9 cellular contexts compared by ENCODE assay signal in the genomic region with DNA sequence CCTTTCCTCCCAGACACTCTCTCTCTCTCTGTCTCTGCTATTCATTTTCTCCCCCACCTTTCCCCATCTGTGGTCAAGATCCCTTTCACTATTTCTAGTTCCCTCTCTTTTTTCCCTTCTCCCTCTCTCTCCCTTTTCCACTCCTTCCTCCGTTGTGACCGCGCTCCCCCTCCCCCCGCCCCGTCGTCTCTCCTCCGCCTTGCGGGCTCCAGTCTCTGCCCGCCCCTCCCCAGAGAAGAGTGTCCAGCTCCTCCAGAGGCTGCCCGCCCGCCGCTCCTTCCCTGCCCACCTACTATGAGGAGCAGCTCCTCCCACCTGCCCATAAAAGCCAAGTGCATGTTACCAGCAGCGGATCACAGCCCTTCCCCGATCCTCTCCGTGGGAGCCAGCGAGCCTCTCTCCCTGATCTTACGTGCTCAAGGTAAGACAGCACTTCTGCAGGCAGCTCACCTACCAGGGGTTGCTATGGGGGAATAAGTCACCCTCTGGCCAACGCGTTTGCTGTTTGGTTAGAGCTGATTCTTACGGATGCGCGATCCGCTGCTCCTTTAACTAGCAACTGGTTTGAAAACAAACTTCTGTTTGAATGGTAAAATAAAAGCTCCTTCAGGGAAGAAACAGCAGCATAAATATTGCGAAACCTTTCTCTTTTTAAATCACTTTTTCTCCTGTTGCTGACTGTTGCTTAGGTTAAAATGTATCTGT. TPM values are rescaled to one million over a fixed set of nuclear protein-coding genes. Genes with fewer than 3 reads are reported as not detected.
A peak's percentile ranks its signal among the peaks of the same experiment; 100 is the strongest.
DNase-seq lines count a peak whose midpoint lies in the region; ATAC-seq and TF ChIP-seq lines count a peak whose summit lies in the region.
"Had no signal": no experiment of that assay in that cellular context is flagged by ENCODE, and none has a peak within 500 bp of the region (broad histone marks: within the 10 kb centered on the region; RNA-seq: fewer than 3 reads in every experiment).

A gene (plus strand): TSS at position 351 of the 705 bp plus-strand sequence. CDS start 152,089 bp downstream, outside the sequence.

- CTCF ChIA-PET in WTC11 (lab: Charles Lee): interaction anchor here (0.8 to 2.8 kb wide), 9 partner anchors 9 to 523 kb away, joined by 3 to 9 read pairs (median 3); no protein-coding TSS in a partner anchor
- CTCF ChIA-PET in activated naive CD4-positive, alpha-beta T cell treated with anti-CD3 and anti-CD28 coated beads, Interleukin-2, amount 10 ng/mL, durations not matched to agents 7 days and 5 days (lab: Charles Lee): interaction anchor here (1.2 to 1.7 kb wide), 2 partner anchors 10 to 49 kb away, joined by 4 to 5 read pairs; no protein-coding TSS in a partner anchor

- WGBS in heart left ventricle, 4 donors: 3 to 7% (median 6%) methylated on average over 24 of the region's 24 CpGs

- peak; percentile 79 for DNase-seq in HCEC 1CT
- DNase-seq in WTC11 (ENCODE audit: low spot score): peak; percentile 75
- peak; percentile 61 to 80 (median 76) for DNase-seq in heart left ventricle
- no peak for DNase-seq in progenitor cell of endocrine pancreas (ENCODE audit: low spot score, unreplicated experiment)
- no peak for DNase-seq in D341Med (ENCODE audit: low spot score)
- DNase-seq in activated naive CD4-positive, alpha-beta T cell treated with anti-CD3 and anti-CD28 coated beads, Interleukin-2, amount 10 ng/mL, durations not matched to agents 7 days and 5 days: no peak
- DNase-seq in SW 1271 (lab: John Stamatoyannopoulos, UW): no peak
- DNase-seq in NOMO-1 treated with dmso at 0.1 percent for 144 hours (lab: John Stamatoyannopoulos, UW; ENCODE audit: unreplicated experiment): no peak

- peaks cover 0 to 26% (median 5%) of the 10 kb centered on the region in 12 donors for H3K4me1 ChIP-seq in heart left ventricle

- H3K4me3 Mint-ChIP-seq in WTC11 (peak within 1 kb of the TSS; percentile 85), progenitor cell of endocrine pancreas (ENCODE audit: low read depth) (peak within 1 kb of the TSS; percentile 61)
- H3K4me3 Mint-ChIP-seq in activated naive CD4-positive, alpha-beta T cell treated with anti-CD3 and anti-CD28 coated beads, Interleukin-2, amount 10 ng/mL, durations not matched to agents 7 days and 5 days: no peak within 1 kb of the TSS

- ATAC-seq in WTC11: peak; percentile 68
- ATAC-seq in heart left ventricle: peak; percentile 71 to 94 (median 88)

- no peaks in the 10 kb centered on the region for H3K36me3 ChIP-seq in heart left ventricle

- H3K27me3 ChIP-seq in heart left ventricle: peaks cover 0 to 39% (median 15%) of the 10 kb centered on the region in 9 donors

- no peaks in the 10 kb centered on the region for H3K9me3 Mint-ChIP-seq in WTC11
- H3K9me3 Mint-ChIP-seq in progenitor cell of endocrine pancreas (ENCODE audit: low read depth): no peaks in the 10 kb centered on the region
- no peaks in the 10 kb centered on the region for H3K9me3 Mint-ChIP-seq in activated naive CD4-positive, alpha-beta T cell treated with anti-CD3 and anti-CD28 coated beads, Interleukin-2, amount 10 ng/mL, durations not matched to agents 7 days and 5 days

- H3K4me1 Mint-ChIP-seq in WTC11 (peaks cover 53% of the 10 kb centered on the region), progenitor cell of endocrine pancreas (ENCODE audit: low read depth) (peaks cover 16% of the 10 kb centered on the region)
- H3K4me1 Mint-ChIP-seq in activated naive CD4-positive, alpha-beta T cell treated with anti-CD3 and anti-CD28 coated beads, Interleukin-2, amount 10 ng/mL, durations not matched to agents 7 days and 5 days: peaks cover 9% of the 10 kb centered on the region

- H3K9me3 ChIP-seq in heart left ventricle: no peaks in the 10 kb centered on the region

- intact Hi-C loops in heart left ventricle (cut with DNase I): loop anchor here in 5 of 10 donors (5.0 to 10.0 kb wide), 6 partner anchors 49 to 141 kb away; no protein-coding TSS in a partner anchor

- peak within 1 kb of the TSS; percentile 50 to 91 (median 78) for H3K27ac ChIP-seq in heart left ventricle
- H3K27ac ChIP-seq: VCaP had no signal

- POLR2A ChIA-PET in WTC11 (lab: Charles Lee): interaction anchor here (0.6 to 1.6 kb wide), 2 partner anchors 21 to 312 kb away, joined by 3 read pairs; no protein-coding TSS in a partner anchor

- peak in 1 of 2 donors; percentile 41 for TF ChIP-seq POLR2A in heart left ventricle (IDR thresholded peaks at IDR 0.05)

- H3K36me3 Mint-ChIP-seq in WTC11 (no peaks in the 10 kb centered on the region), progenitor cell of endocrine pancreas (ENCODE audit: insufficient read depth) (no peaks in the 10 kb centered on the region)
- no peaks in the 10 kb centered on the region for H3K36me3 Mint-ChIP-seq in activated naive CD4-positive, alpha-beta T cell treated with anti-CD3 and anti-CD28 coated beads, Interleukin-2, amount 10 ng/mL, durations not matched to agents 7 days and 5 days

- H3K4me3 ChIP-seq in heart left ventricle: peak within 1 kb of the TSS; percentile 22 to 76 (median 58)

- TF ChIP-seq CTCF in WTC11 (IDR thresholded peaks at IDR 0.05) (no peak), heart left ventricle (IDR thresholded peaks at IDR 0.05) (no peak), progenitor cell of endocrine pancreas (IDR thresholded peaks at IDR 0.05; ENCODE audit: unreplicated experiment) (no peak)

- H3K27ac Mint-ChIP-seq in WTC11 (no peak within 1 kb of the TSS), progenitor cell of endocrine pancreas (no peak within 1 kb of the TSS)
- H3K27ac Mint-ChIP-seq in activated naive CD4-positive, alpha-beta T cell treated with anti-CD3 and anti-CD28 coated beads, Interleukin-2, amount 10 ng/mL, durations not matched to agents 7 days and 5 days: no peak within 1 kb of the TSS

- peaks cover 52% of the 10 kb centered on the region for H3K27me3 Mint-ChIP-seq in WTC11 (ENCODE audit: low read depth)
- peaks cover 76% of the 10 kb centered on the region for H3K27me3 Mint-ChIP-seq in progenitor cell of endocrine pancreas
- peaks cover 54% of the 10 kb centered on the region for H3K27me3 Mint-ChIP-seq in activated naive CD4-positive, alpha-beta T cell treated with anti-CD3 and anti-CD28 coated beads, Interleukin-2, amount 10 ng/mL, durations not matched to agents 7 days and 5 days

TF ChIP-seq in WTC11, 78 proteins besides CTCF, POLR2A, EP300 and RAD21:
- TF ChIP-seq, protein P1, sequence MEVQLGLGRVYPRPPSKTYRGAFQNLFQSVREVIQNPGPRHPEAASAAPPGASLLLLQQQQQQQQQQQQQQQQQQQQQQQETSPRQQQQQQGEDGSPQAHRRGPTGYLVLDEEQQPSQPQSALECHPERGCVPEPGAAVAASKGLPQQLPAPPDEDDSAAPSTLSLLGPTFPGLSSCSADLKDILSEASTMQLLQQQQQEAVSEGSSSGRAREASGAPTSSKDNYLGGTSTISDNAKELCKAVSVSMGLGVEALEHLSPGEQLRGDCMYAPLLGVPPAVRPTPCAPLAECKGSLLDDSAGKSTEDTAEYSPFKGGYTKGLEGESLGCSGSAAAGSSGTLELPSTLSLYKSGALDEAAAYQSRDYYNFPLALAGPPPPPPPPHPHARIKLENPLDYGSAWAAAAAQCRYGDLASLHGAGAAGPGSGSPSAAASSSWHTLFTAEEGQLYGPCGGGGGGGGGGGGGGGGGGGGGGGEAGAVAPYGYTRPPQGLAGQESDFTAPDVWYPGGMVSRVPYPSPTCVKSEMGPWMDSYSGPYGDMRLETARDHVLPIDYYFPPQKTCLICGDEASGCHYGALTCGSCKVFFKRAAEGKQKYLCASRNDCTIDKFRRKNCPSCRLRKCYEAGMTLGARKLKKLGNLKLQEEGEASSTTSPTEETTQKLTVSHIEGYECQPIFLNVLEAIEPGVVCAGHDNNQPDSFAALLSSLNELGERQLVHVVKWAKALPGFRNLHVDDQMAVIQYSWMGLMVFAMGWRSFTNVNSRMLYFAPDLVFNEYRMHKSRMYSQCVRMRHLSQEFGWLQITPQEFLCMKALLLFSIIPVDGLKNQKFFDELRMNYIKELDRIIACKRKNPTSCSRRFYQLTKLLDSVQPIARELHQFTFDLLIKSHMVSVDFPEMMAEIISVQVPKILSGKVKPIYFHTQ (CRISPR knock-in tag; IDR thresholded peaks at IDR 0.05): no peak
- TF ChIP-seq, protein P2, sequence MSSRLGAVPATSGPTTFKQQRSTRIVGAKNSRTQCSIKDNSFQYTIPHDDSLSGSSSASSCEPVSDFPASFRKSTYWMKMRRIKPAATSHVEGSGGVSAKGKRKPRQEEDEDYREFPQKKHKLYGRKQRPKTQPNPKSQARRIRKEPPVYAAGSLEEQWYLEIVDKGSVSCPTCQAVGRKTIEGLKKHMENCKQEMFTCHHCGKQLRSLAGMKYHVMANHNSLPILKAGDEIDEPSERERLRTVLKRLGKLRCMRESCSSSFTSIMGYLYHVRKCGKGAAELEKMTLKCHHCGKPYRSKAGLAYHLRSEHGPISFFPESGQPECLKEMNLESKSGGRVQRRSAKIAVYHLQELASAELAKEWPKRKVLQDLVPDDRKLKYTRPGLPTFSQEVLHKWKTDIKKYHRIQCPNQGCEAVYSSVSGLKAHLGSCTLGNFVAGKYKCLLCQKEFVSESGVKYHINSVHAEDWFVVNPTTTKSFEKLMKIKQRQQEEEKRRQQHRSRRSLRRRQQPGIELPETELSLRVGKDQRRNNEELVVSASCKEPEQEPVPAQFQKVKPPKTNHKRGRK (CRISPR knock-in tag; IDR thresholded peaks at IDR 0.05; ENCODE audit: borderline replicate concordance): 0 out of 2 replicates have a peak, but pooled peaks have one; percentile 77

RNA-seq across cellular contexts. Expression of the gene that starts here (rescaled TPM):
- total RNA-seq in WTC11 (2021): 0.57 to 0.87 TPM (median 0.69 TPM) in 3 replicates
- 10 to 100 TPM; 12.5 to 39.2 (median 22.7) TPM for total RNA-seq in heart left ventricle
- 1 to 10 TPM; 4.9 to 7.3 TPM for polyA plus RNA-seq in heart left ventricle
- 0.18 TPM in 1 of 2 replicates, not detected in the other for total RNA-seq in progenitor cell of endocrine pancreas

Comparison
In these comparisons a context has a peak if more than half of its experiments do, and no peak if none do; other contexts are left out.
1. Peak in DNase-seq and ATAC-seq in WTC11; RNA of the gene not detected or under 1 TPM.
2. DNase-seq: peak in HCEC 1CT (single experiment) and heart left ventricle (5 of 5); none in progenitor cell of endocrine pancreas (single experiment), D341Med (single experiment), activated naive CD4-positive, alpha-beta T cell treated with anti-CD3 and anti-CD28 coated beads, Interleukin-2, amount 10 ng/mL, durations not matched to agents 7 days and 5 days (single experiment), SW 1271 (0 of 2) and NOMO-1 treated with dmso at 0.1 percent for 144 hours (single experiment).